ENCODE assay signal across 1 cellular context in the genomic region with DNA sequence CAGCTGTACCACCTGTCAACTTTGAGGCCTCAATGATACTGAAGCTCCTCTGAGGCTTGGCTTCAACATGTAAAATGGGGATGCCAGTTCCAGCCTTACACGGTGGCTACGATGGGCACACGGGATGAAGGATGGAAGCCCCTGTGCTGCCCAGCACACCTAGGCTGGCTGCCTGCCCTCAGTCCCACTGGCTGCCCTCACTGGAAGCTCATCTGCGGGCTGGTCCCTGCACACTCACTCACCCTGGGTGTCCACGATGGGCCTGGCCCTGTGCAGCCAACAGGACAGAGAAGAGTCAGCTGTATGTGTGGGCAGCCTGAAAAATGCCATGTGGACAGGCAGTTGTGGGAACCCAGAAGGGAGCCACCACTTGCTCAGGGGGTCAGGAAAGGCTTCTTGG.
TF ChIP-seq lines count a peak whose summit lies in the region.

No MANE protein-coding gene starts in this region.

TF ChIP-seq in GM23338, 12 proteins besides CTCF, POLR2A, EP300 and RAD21:
- TF ChIP-seq, protein P1, sequence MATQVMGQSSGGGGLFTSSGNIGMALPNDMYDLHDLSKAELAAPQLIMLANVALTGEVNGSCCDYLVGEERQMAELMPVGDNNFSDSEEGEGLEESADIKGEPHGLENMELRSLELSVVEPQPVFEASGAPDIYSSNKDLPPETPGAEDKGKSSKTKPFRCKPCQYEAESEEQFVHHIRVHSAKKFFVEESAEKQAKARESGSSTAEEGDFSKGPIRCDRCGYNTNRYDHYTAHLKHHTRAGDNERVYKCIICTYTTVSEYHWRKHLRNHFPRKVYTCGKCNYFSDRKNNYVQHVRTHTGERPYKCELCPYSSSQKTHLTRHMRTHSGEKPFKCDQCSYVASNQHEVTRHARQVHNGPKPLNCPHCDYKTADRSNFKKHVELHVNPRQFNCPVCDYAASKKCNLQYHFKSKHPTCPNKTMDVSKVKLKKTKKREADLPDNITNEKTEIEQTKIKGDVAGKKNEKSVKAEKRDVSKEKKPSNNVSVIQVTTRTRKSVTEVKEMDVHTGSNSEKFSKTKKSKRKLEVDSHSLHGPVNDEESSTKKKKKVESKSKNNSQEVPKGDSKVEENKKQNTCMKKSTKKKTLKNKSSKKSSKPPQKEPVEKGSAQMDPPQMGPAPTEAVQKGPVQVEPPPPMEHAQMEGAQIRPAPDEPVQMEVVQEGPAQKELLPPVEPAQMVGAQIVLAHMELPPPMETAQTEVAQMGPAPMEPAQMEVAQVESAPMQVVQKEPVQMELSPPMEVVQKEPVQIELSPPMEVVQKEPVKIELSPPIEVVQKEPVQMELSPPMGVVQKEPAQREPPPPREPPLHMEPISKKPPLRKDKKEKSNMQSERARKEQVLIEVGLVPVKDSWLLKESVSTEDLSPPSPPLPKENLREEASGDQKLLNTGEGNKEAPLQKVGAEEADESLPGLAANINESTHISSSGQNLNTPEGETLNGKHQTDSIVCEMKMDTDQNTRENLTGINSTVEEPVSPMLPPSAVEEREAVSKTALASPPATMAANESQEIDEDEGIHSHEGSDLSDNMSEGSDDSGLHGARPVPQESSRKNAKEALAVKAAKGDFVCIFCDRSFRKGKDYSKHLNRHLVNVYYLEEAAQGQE (IDR thresholded peaks at IDR 0.05; ENCODE audit: unreplicated experiment) = no peak
- TF ChIP-seq EZH2 (IDR thresholded peaks at IDR 0.05; ENCODE audit: low read depth, unreplicated experiment) (no peak), JUNB (IDR thresholded peaks at IDR 0.05; ENCODE audit: unreplicated experiment) (no peak), ZNF114 (CRISPR knock-in tag; IDR thresholded peaks at IDR 0.05) (no peak), POLR2AphosphoS5 (IDR thresholded peaks at IDR 0.05; ENCODE audit: low read depth) (no peak)
